13 cellular contexts compared by ENCODE assay signal in the genomic region with DNA sequence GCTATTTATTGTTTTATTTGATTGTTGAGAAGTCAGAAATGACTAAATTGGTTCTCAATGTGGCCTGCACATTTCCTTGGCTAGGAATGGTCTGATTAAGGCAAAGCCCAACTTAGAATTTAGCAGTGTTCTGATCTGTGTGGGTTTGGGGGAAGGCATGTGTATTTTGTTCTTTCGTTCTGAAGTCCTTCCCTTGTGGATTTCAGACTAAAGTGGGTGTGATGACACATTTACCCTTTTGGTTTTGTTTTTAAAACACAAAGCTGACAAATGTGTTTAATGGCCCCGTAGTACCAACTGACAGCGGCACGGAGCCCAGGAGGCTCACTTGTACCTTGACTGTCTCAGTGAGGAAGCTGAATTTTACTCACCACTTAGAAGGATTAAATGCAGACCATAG.
DNase-seq lines count a peak whose midpoint lies in the region; ATAC-seq and TF ChIP-seq lines count a peak whose summit lies in the region.
"Had no signal": no experiment of that assay in that cellular context is flagged by ENCODE, and none has a peak within 500 bp of the region (broad histone marks: within the 10 kb centered on the region; RNA-seq: fewer than 3 reads in every experiment).

No MANE protein-coding gene starts in this region.

- H3K27ac ChIP-seq in smooth muscle cell (ENCODE audit: low read depth) (peak overlapping the region; percentile 42), ascending aorta (no peak overlapping the region)
- H3K27ac ChIP-seq: gastrocnemius medialis, pancreas had no signal

- peaks cover 17% of the 10 kb centered on the region for H3F3A ChIP-seq in smooth muscle cell (ENCODE audit: low read depth)

- no peaks in the 10 kb centered on the region for H4K20me1 ChIP-seq in smooth muscle cell (ENCODE audit: low read depth)

- WGBS in smooth muscle cell (ENCODE audit: low lambda C conversion rate), result 31% methylated on average over 4 of the region's 4 CpGs

- H3K36me3 Mint-ChIP-seq in activated CD8-positive, alpha-beta memory T cell treated with anti-CD3 and anti-CD28 coated beads, Interleukin-2, amount 10 ng/mL, durations not matched to agents 7 days and 5 days, result no peaks in the 10 kb centered on the region
- no peaks in the 10 kb centered on the region for H3K36me3 Mint-ChIP-seq in activated T-cell treated with anti-CD3 and anti-CD28 coated beads, Interleukin-2, amount 50 U/mL, for 72 hours (ENCODE audit: insufficient read depth in 2 of 2)

- no peak overlapping the region for H2AFZ ChIP-seq in smooth muscle cell (ENCODE audit: low read depth)

- no peak overlapping the region for H3K9ac ChIP-seq in smooth muscle cell (ENCODE audit: low read depth)

- no peaks in the 10 kb centered on the region for H3K79me2 ChIP-seq in smooth muscle cell (ENCODE audit: low read depth)

- H3K9me3 ChIP-seq in smooth muscle cell (replicated peaks; ENCODE audit: low read depth) (no peaks in the 10 kb centered on the region), ascending aorta (no peaks in the 10 kb centered on the region)
- H3K9me3 ChIP-seq: gastrocnemius medialis, pancreas, tibial artery had no signal

- H3K27ac Mint-ChIP-seq in activated CD8-positive, alpha-beta memory T cell treated with anti-CD3 and anti-CD28 coated beads, Interleukin-2, amount 10 ng/mL, durations not matched to agents 7 days and 5 days, result peak overlapping the region; percentile 88
- no peak overlapping the region for H3K27ac Mint-ChIP-seq in activated T-cell treated with anti-CD3 and anti-CD28 coated beads, Interleukin-2, amount 50 U/mL, for 72 hours
- H3K27ac Mint-ChIP-seq: mesothelial cell of epicardium had no signal

- CTCF ChIA-PET in activated CD8-positive, alpha-beta memory T cell treated with anti-CD3 and anti-CD28 coated beads, Interleukin-2, amount 10 ng/mL, durations not matched to agents 7 days and 5 days (lab: Charles Lee), result interaction anchor here (1.1 kb wide), 1 partner anchor 14 kb away, joined by 3 read pairs; no protein-coding TSS in a partner anchor

- peak overlapping the region; percentile 42 for H3K4me3 Mint-ChIP-seq in activated CD8-positive, alpha-beta memory T cell treated with anti-CD3 and anti-CD28 coated beads, Interleukin-2, amount 10 ng/mL, durations not matched to agents 7 days and 5 days
- peak overlapping the region; percentile 32 to 47 for H3K4me3 Mint-ChIP-seq in activated T-cell treated with anti-CD3 and anti-CD28 coated beads, Interleukin-2, amount 50 U/mL, for 72 hours
- H3K4me3 Mint-ChIP-seq: mesothelial cell of epicardium had no signal

- H3K4me3 ChIP-seq in smooth muscle cell, result no peak overlapping the region
- no peak overlapping the region for H3K4me3 ChIP-seq in ascending aorta
- H3K4me3 ChIP-seq: gastrocnemius medialis, pancreas, tibial artery had no signal

- H3K4me1 Mint-ChIP-seq in activated CD8-positive, alpha-beta memory T cell treated with anti-CD3 and anti-CD28 coated beads, Interleukin-2, amount 10 ng/mL, durations not matched to agents 7 days and 5 days, result peaks cover 54% of the 10 kb centered on the region
- H3K4me1 Mint-ChIP-seq in activated T-cell treated with anti-CD3 and anti-CD28 coated beads, Interleukin-2, amount 50 U/mL, for 72 hours (ENCODE audit: low read depth), result peaks cover 48% of the 10 kb centered on the region

- peak; percentile 71 for ATAC-seq in activated CD8-positive, alpha-beta memory T cell treated with anti-CD3 and anti-CD28 coated beads, Interleukin-2, amount 10 ng/mL, durations not matched to agents 7 days and 5 days
- peak; percentile 55 for ATAC-seq in GM21723 (IDR thresholded peaks at IDR 0.05; ENCODE audit: unreplicated experiment)
- peak; percentile 84 to 85 for ATAC-seq in activated T-cell treated with anti-CD3 and anti-CD28 coated beads, Interleukin-2, amount 50 U/mL, for 72 hours (replicated peaks in 1 of 2)
- ATAC-seq: gastrocnemius medialis, pancreas had no signal

- intact Hi-C loops in ascending aorta (cut with DNase I), result loop anchor here (10.0 kb wide), 1 partner anchor 55 kb away; no protein-coding TSS in a partner anchor

- peak; percentile 52 for DNase-seq in activated CD8-positive, alpha-beta memory T cell treated with anti-CD3 and anti-CD28 coated beads, Interleukin-2, amount 10 ng/mL, durations not matched to agents 7 days and 5 days
- no peak for DNase-seq in activated CD8-positive, alpha-beta memory T cell treated with anti-CD3 and anti-CD28 coated beads, Interleukin-2, amount 50 U/mL, for 48 hours
- DNase-seq in activated T-cell treated with anti-CD3 and anti-CD28 coated beads, Interleukin-2, amount 50 U/mL, for 72 hours, result peak; percentile 29 to 45
- DNase-seq in smooth muscle cell (lab: John Stamatoyannopoulos, UW; ENCODE audit: unreplicated experiment), result no peak
- DNase-seq in ascending aorta (ENCODE audit: low spot score in 2 of 2), result no peak
- DNase-seq in iPS-NIHi11 (ENCODE audit: low spot score), result no peak
- DNase-seq in iPS-NIHi7 (ENCODE audit: extremely low spot score), result no peak
- DNase-seq: gastrocnemius medialis, H7, pancreas, tibial artery had no signal

- H3K27me3 ChIP-seq in smooth muscle cell (ENCODE audit: low read depth), result peaks cover 23% of the 10 kb centered on the region
- H3K27me3 ChIP-seq in ascending aorta, result no peaks in the 10 kb centered on the region
- H3K27me3 ChIP-seq: gastrocnemius medialis, pancreas, tibial artery had no signal

- no peaks in the 10 kb centered on the region for H3K9me3 Mint-ChIP-seq in activated CD8-positive, alpha-beta memory T cell treated with anti-CD3 and anti-CD28 coated beads, Interleukin-2, amount 10 ng/mL, durations not matched to agents 7 days and 5 days (ENCODE audit: low read depth)
- no peaks in the 10 kb centered on the region for H3K9me3 Mint-ChIP-seq in activated T-cell treated with anti-CD3 and anti-CD28 coated beads, Interleukin-2, amount 50 U/mL, for 72 hours
- H3K9me3 Mint-ChIP-seq: mesothelial cell of epicardium had no signal

- TF ChIP-seq CTCF in smooth muscle cell (IDR thresholded peaks at IDR 0.05; ENCODE audit: borderline replicate concordance, insufficient read depth, poor library complexity, severe bottlenecking) (no peak), ascending aorta (IDR thresholded peaks at IDR 0.05) (no peak)

- H3K4me1 ChIP-seq in smooth muscle cell (ENCODE audit: low read depth), result peaks cover 38% of the 10 kb centered on the region
- no peaks in the 10 kb centered on the region for H3K4me1 ChIP-seq in ascending aorta
- H3K4me1 ChIP-seq: gastrocnemius medialis, pancreas had no signal

- H3K27me3 Mint-ChIP-seq in activated CD8-positive, alpha-beta memory T cell treated with anti-CD3 and anti-CD28 coated beads, Interleukin-2, amount 10 ng/mL, durations not matched to agents 7 days and 5 days, result peaks cover 16% of the 10 kb centered on the region
- peaks cover 54% of the 10 kb centered on the region for H3K27me3 Mint-ChIP-seq in activated T-cell treated with anti-CD3 and anti-CD28 coated beads, Interleukin-2, amount 50 U/mL, for 72 hours (ENCODE audit: low read depth)

- peak overlapping the region; percentile 58 for H3K4me2 ChIP-seq in smooth muscle cell

- H3K36me3 ChIP-seq in smooth muscle cell (ENCODE audit: low read depth) (no peaks in the 10 kb centered on the region), ascending aorta (no peaks in the 10 kb centered on the region)
- H3K36me3 ChIP-seq: gastrocnemius medialis, pancreas, tibial artery had no signal

Comparison
In these comparisons a context has a peak if more than half of its experiments do, and no peak if none do; other contexts are left out.
1. DNase-seq: peak in activated CD8-positive, alpha-beta memory T cell treated with anti-CD3 and anti-CD28 coated beads, Interleukin-2, amount 10 ng/mL, durations not matched to agents 7 days and 5 days (single experiment) and activated T-cell treated with anti-CD3 and anti-CD28 coated beads, Interleukin-2, amount 50 U/mL, for 72 hours (2 of 2); none in activated CD8-positive, alpha-beta memory T cell treated with anti-CD3 and anti-CD28 coated beads, Interleukin-2, amount 50 U/mL, for 48 hours (single experiment), smooth muscle cell (single experiment), ascending aorta (0 of 2), iPS-NIHi11 (single experiment) and iPS-NIHi7 (single experiment).
2. Peak in every context shown above with its lines, with median percentiles within 50 percentile points of each other: ATAC-seq.